Comparison of ENCODE assay signal across 8 cellular contexts in genomic region chr1:151327903-151328674, GRCh38. TPM values are rescaled to one million over a fixed set of nuclear protein-coding genes. Genes with fewer than 3 reads are reported as not detected.
A peak's percentile ranks its signal among the peaks of the same experiment; 100 is the strongest.
DNase-seq lines count a peak whose midpoint lies in the region; ATAC-seq, FAIRE-seq and TF ChIP-seq lines count a peak whose summit lies in the region.

No MANE protein-coding gene starts in this region.

- peaks cover 18% of the 10 kb centered on the region for H3K79me2 ChIP-seq in HepG2 (ENCODE audit: insufficient read depth, low read length)

- no peaks in the 10 kb centered on the region for H4K20me1 ChIP-seq in HepG2 (ENCODE audit: insufficient read depth, low read length)

- peaks cover 3% of the 10 kb centered on the region for H3K36me3 ChIP-seq in BJ (ENCODE audit: control insufficient read depth, insufficient read depth, low read length)
- H3K36me3 ChIP-seq in bronchial epithelial cell (ENCODE audit: control insufficient read depth, insufficient read depth, low read length): peaks cover 7% of the 10 kb centered on the region
- H3K36me3 ChIP-seq in HepG2 (replicated peaks in 1 of 2; ENCODE audit: control insufficient read depth in 1 of 2, insufficient read depth in 2 of 2, low read length in 2 of 2): peaks cover 2 to 3% of the 10 kb centered on the region in 2 experiments; a peak in 1 of 5 replicates
- peaks cover 8% of the 10 kb centered on the region for H3K36me3 ChIP-seq in thoracic aorta

- DNase-seq in BJ (ENCODE audit: low read depth): no peak
- DNase-seq in NCI-H146 (lab: John Stamatoyannopoulos, UW): peak; percentile 61
- DNase-seq in bronchial epithelial cell (ENCODE audit: low read depth): no peak
- DNase-seq in HepG2 (ENCODE audit: low spot score): no peak
- no peak for DNase-seq in thoracic aorta (ENCODE audit: low spot score)
- no peak for DNase-seq in RKO (ENCODE audit: low spot score)

- TF ChIP-seq CTCF in BJ (IDR thresholded peaks at IDR 0.05; ENCODE audit: insufficient read depth, low read depth, low read length): no peak
- TF ChIP-seq CTCF in bronchial epithelial cell (IDR thresholded peaks at IDR 0.05; ENCODE audit: insufficient read depth, low read length, severe bottlenecking): no peak
- no peak for TF ChIP-seq CTCF in HepG2 (CRISPR knock-in tag; IDR thresholded peaks at IDR 0.05)
- TF ChIP-seq CTCF in thoracic aorta (IDR thresholded peaks at IDR 0.05): no peak

- in situ Hi-C loops in HepG2 (cut with HindIII; ENCODE audit: extremely low pct_ligation_motif_present, low pct_unique_long_range_greater_than_20kb): no loop called here

- no peak for TF ChIP-seq RAD21 in HepG2 (CRISPR knock-in tag; IDR thresholded peaks at IDR 0.05)

- H3K9me3 ChIP-seq in HepG2 (ENCODE audit: low read length) (no peaks in the 10 kb centered on the region), thoracic aorta (no peaks in the 10 kb centered on the region)

- H3K27me3 ChIP-seq in BJ (ENCODE audit: control insufficient read depth, insufficient read depth, low read length): no peaks in the 10 kb centered on the region
- H3K27me3 ChIP-seq in bronchial epithelial cell (ENCODE audit: control insufficient read depth, insufficient read depth, low read length): no peaks in the 10 kb centered on the region
- no peaks in the 10 kb centered on the region; a peak in 1 of 5 replicates for H3K27me3 ChIP-seq in HepG2 (ENCODE audit: control insufficient read depth in 1 of 2, insufficient read depth in 2 of 2, low read length in 2 of 2)
- H3K27me3 ChIP-seq in thoracic aorta (replicated peaks; ENCODE audit: insufficient read depth): no peaks in the 10 kb centered on the region

- peak overlapping the region; percentile 93 for H3K27ac ChIP-seq in HepG2 (ENCODE audit: extremely low read length, insufficient read depth, low read length)
- H3K27ac ChIP-seq in thoracic aorta: peak overlapping the region; percentile 91 to 96

- BruUV-seq in HepG2 (replicated peaks; lab: Mats Ljungman, UMichigan): TSS peak; percentile 72

- no peak for TF ChIP-seq POLR2A in HepG2 (IDR thresholded peaks at IDR 0.05; ENCODE audit: insufficient read depth in 1 of 2, low read depth in 2 of 2, low read length in 2 of 2)

- peak overlapping the region; percentile 87 for H3K9ac ChIP-seq in HepG2 (ENCODE audit: insufficient read depth, low read depth, low read length)

- peak overlapping the region; percentile 92 for H3K4me2 ChIP-seq in HepG2 (ENCODE audit: low read depth, low read length)

- CTCF ChIA-PET in BJ (lab: Yijun Ruan, JAX): interaction anchor here (0.6 to 8.4 kb wide), 6 partner anchors 10 to 30 kb away, joined by 3 to 65 read pairs (median 6); no protein-coding TSS in a partner anchor
- CTCF ChIA-PET in HepG2 (lab: Yijun Ruan, JAX; ENCODE audit: low intra/inter-chr PET ratio, low total read pairs): no interaction called here

- H3K4me1 ChIP-seq in HepG2 (ENCODE audit: insufficient read depth, low read length): peaks cover 33% of the 10 kb centered on the region
- peaks cover 18 to 37% of the 10 kb centered on the region in 2 donors for H3K4me1 ChIP-seq in thoracic aorta (ENCODE audit: control insufficient read depth in 1 of 2, low read depth in 2 of 2)

- FAIRE-seq in bronchial epithelial cell (lab: Jason Lieb, UNC): no peak
- FAIRE-seq in HepG2 (lab: Jason Lieb, UNC): no peak

- H2AFZ ChIP-seq in HepG2 (ENCODE audit: low read length): peak overlapping the region; percentile 82

- H3K4me3 ChIP-seq in BJ (ENCODE audit: low read depth, low read length) (peak overlapping the region; percentile 71), bronchial epithelial cell (ENCODE audit: low read depth, low read length) (peak overlapping the region; percentile 83), HepG2 (replicated peaks in 1 of 3; ENCODE audit: insufficient read depth in 1 of 3, low read depth in 2 of 3, low read length in 3 of 3) (peak overlapping the region; percentile 78 to 82 (median 79)), thoracic aorta (peak overlapping the region; percentile 87)

- intact Hi-C loops in HepG2 (cut with micrococcal nuclease; ENCODE audit: unreplicated experiment): loop anchor here (1.0 kb wide), 1 partner anchor 47 kb away; no protein-coding TSS in a partner anchor

- POLR2A ChIA-PET in BJ (lab: Charles Lee) (interaction anchor here (1.1 to 1.4 kb wide), 3 partner anchors 14 to 47 kb away, joined by 3 to 5 read pairs (median 5); no protein-coding TSS in a partner anchor), HepG2 (lab: Yijun Ruan, JAX) (interaction anchor here (0.6 to 2.5 kb wide), 18 partner anchors 8 to 631 kb away, joined by 3 to 21 read pairs (median 6); partner anchors contain the start of genes GOLPH3L, POGZ, PSMB4 and RFX5)

- TF ChIP-seq EP300 in HepG2 (IDR thresholded peaks at IDR 0.05; ENCODE audit: low read depth in 2 of 2, low read length in 2 of 2) (no peak), HepG2 (CRISPR knock-in tag; IDR thresholded peaks at IDR 0.05; ENCODE audit: borderline replicate concordance) (0 out of 2 replicates have a peak, but pooled peaks have one; percentile 16)

- ATAC-seq in GM19452 (IDR thresholded peaks at IDR 0.05; ENCODE audit: unreplicated experiment) (peak; percentile 17), HepG2 (peak; percentile 59), thoracic aorta (ENCODE audit: insufficient number of reproducible peaks, low FRiP score, low read depth) (peak; percentile 12), HG03159 (IDR thresholded peaks at IDR 0.05; ENCODE audit: unreplicated experiment) (no peak)

- WGBS in HepG2 (ENCODE audit: low lambda C conversion rate): 2% methylated on average over 34 of the region's 34 CpGs

RNA-seq across cellular contexts. Expression of gene PI4KB, which starts 0.9 kb away (rescaled TPM):
- polyA plus RNA-seq in BJ (2011; rRNA removed): 71.5 and 98.2 TPM in 2 replicates
- polyA minus RNA-seq in BJ (2011; rRNA and poly(A)+ RNA removed): 82.1 and 133 TPM in 2 replicates
- 20.8 and 30.9 TPM in 2 replicates for total RNA-seq in bronchial epithelial cell
- 18.6 and 19.5 TPM in 2 replicates for total RNA-seq in HepG2 (2016; rRNA removed; fragmentation: Illumina TruSeq; extraction: Trizol)
- total RNA-seq in HepG2 (2016; cell fraction: cytosol; rRNA removed; fragmentation: Illumina TruSeq; extraction: Trizol; ENCODE audit: low read depth): 7.7 and 8.5 TPM in 2 replicates
- 18.7 and 20.1 TPM in 2 replicates for total RNA-seq in HepG2 (2016; cell fraction: insoluble cytoplasmic fraction; rRNA removed; fragmentation: Illumina TruSeq; extraction: Trizol)
- 16.6 and 17.9 TPM in 2 replicates for total RNA-seq in HepG2 (2016; cell fraction: membrane; rRNA removed; fragmentation: Illumina TruSeq; extraction: Trizol)
- 17.8 and 19.5 TPM in 2 replicates for total RNA-seq in HepG2 (2016; cell fraction: nucleus; rRNA removed; fragmentation: Illumina TruSeq; extraction: Trizol)
- 29.3 and 32.6 TPM in 2 replicates for polyA plus RNA-seq in HepG2 (2011; rRNA removed)
- 25.3 and 25.8 TPM in 2 replicates for polyA plus RNA-seq in HepG2 (2011; cell fraction: cytosol; rRNA removed)
- 36.5 and 43.7 TPM in 2 replicates for polyA plus RNA-seq in HepG2 (2011; cell fraction: nucleus; rRNA removed)
- 12.6 and 16.2 TPM in 2 replicates for polyA plus RNA-seq in HepG2 (2012)
- 3.9 and 4.4 TPM in 2 replicates for polyA plus RNA-seq in HepG2 (2016; cell fraction: cytosol; fragmentation: Illumina TruSeq; extraction: Trizol; ENCODE audit: low read depth)
- polyA plus RNA-seq in HepG2 (2016; cell fraction: insoluble cytoplasmic fraction; fragmentation: Illumina TruSeq; extraction: Trizol; ENCODE audit: low read depth): 19.7 and 20.5 TPM in 2 replicates
- 11.0 and 12.5 TPM in 2 replicates for polyA plus RNA-seq in HepG2 (2016; cell fraction: membrane; fragmentation: Illumina TruSeq; extraction: Trizol; ENCODE audit: low read depth)
- polyA plus RNA-seq in HepG2 (2016; cell fraction: nucleus; fragmentation: Illumina TruSeq; extraction: Trizol; ENCODE audit: insufficient read depth, low read depth): 31.3 and 33.3 TPM in 2 replicates
- 58.3 and 156 TPM in 2 replicates for polyA minus RNA-seq in HepG2 (2011; rRNA and poly(A)+ RNA removed; ENCODE audit: low replicate concordance)
- polyA minus RNA-seq in HepG2 (2011; cell fraction: cytosol; rRNA and poly(A)+ RNA removed): 14.8 and 17.7 TPM in 2 replicates
- 29.6 and 32.7 TPM in 2 replicates for polyA minus RNA-seq in HepG2 (2011; cell fraction: nucleus; rRNA and poly(A)+ RNA removed)
- total RNA-seq in thoracic aorta: 10 to 100 TPM; 60.1 to 63.1 TPM

RNA-seq across cellular contexts. Expression of gene RFX5, which starts 19.0 kb away (rescaled TPM):
- 25.5 and 29.9 TPM in 2 replicates for polyA plus RNA-seq in BJ (2011; rRNA removed)
- polyA minus RNA-seq in BJ (2011; rRNA and poly(A)+ RNA removed): 35.0 and 36.9 TPM in 2 replicates
- 8.8 and 16.6 TPM in 2 replicates for total RNA-seq in bronchial epithelial cell
- 32.0 and 36.2 TPM in 2 replicates for total RNA-seq in HepG2 (2016; rRNA removed; fragmentation: Illumina TruSeq; extraction: Trizol)
- total RNA-seq in HepG2 (2016; cell fraction: cytosol; rRNA removed; fragmentation: Illumina TruSeq; extraction: Trizol; ENCODE audit: low read depth): 4.1 and 4.4 TPM in 2 replicates
- 37.2 and 39.7 TPM in 2 replicates for total RNA-seq in HepG2 (2016; cell fraction: insoluble cytoplasmic fraction; rRNA removed; fragmentation: Illumina TruSeq; extraction: Trizol)
- 15.6 and 17.0 TPM in 2 replicates for total RNA-seq in HepG2 (2016; cell fraction: membrane; rRNA removed; fragmentation: Illumina TruSeq; extraction: Trizol)
- total RNA-seq in HepG2 (2016; cell fraction: nucleus; rRNA removed; fragmentation: Illumina TruSeq; extraction: Trizol): 44.6 and 44.7 TPM in 2 replicates
- polyA plus RNA-seq in HepG2 (2011; rRNA removed): 17.9 and 20.3 TPM in 2 replicates
- polyA plus RNA-seq in HepG2 (2011; cell fraction: cytosol; rRNA removed): 7.9 and 8.2 TPM in 2 replicates
- 43.2 and 45.6 TPM in 2 replicates for polyA plus RNA-seq in HepG2 (2011; cell fraction: nucleus; rRNA removed)
- polyA plus RNA-seq in HepG2 (2012): 11.7 and 16.5 TPM in 2 replicates
- 2.7 and 2.8 TPM in 2 replicates for polyA plus RNA-seq in HepG2 (2016; cell fraction: cytosol; fragmentation: Illumina TruSeq; extraction: Trizol; ENCODE audit: low read depth)
- polyA plus RNA-seq in HepG2 (2016; cell fraction: insoluble cytoplasmic fraction; fragmentation: Illumina TruSeq; extraction: Trizol; ENCODE audit: low read depth): 27.2 and 30.5 TPM in 2 replicates
- polyA plus RNA-seq in HepG2 (2016; cell fraction: membrane; fragmentation: Illumina TruSeq; extraction: Trizol; ENCODE audit: low read depth): 8.9 and 10.1 TPM in 2 replicates
- polyA plus RNA-seq in HepG2 (2016; cell fraction: nucleus; fragmentation: Illumina TruSeq; extraction: Trizol; ENCODE audit: insufficient read depth, low read depth): 62.2 and 65.3 TPM in 2 replicates
- 33.0 and 287 TPM in 2 replicates for polyA minus RNA-seq in HepG2 (2011; rRNA and poly(A)+ RNA removed; ENCODE audit: low replicate concordance)
- polyA minus RNA-seq in HepG2 (2011; cell fraction: cytosol; rRNA and poly(A)+ RNA removed): 7.7 and 9.6 TPM in 2 replicates
- polyA minus RNA-seq in HepG2 (2011; cell fraction: nucleus; rRNA and poly(A)+ RNA removed): 15.8 and 22.1 TPM in 2 replicates
- total RNA-seq in thoracic aorta: 10 to 100 TPM; 49.3 to 51.7 TPM

RNA-seq across cellular contexts. Expression of gene SELENBP1, which starts 44.4 kb away (rescaled TPM):
- polyA plus RNA-seq in BJ (2011; rRNA removed): 27.9 and 47.9 TPM in 2 replicates
- polyA minus RNA-seq in BJ (2011; rRNA and poly(A)+ RNA removed): 21.9 and 26.5 TPM in 2 replicates
- 4.2 and 7.0 TPM in 2 replicates for total RNA-seq in bronchial epithelial cell
- 29.0 and 30.2 TPM in 2 replicates for total RNA-seq in HepG2 (2016; rRNA removed; fragmentation: Illumina TruSeq; extraction: Trizol)
- total RNA-seq in HepG2 (2016; cell fraction: cytosol; rRNA removed; fragmentation: Illumina TruSeq; extraction: Trizol; ENCODE audit: low read depth): 6.3 and 6.7 TPM in 2 replicates
- total RNA-seq in HepG2 (2016; cell fraction: insoluble cytoplasmic fraction; rRNA removed; fragmentation: Illumina TruSeq; extraction: Trizol): 27.8 and 30.0 TPM in 2 replicates
- total RNA-seq in HepG2 (2016; cell fraction: membrane; rRNA removed; fragmentation: Illumina TruSeq; extraction: Trizol): 9.8 and 12.1 TPM in 2 replicates
- total RNA-seq in HepG2 (2016; cell fraction: nucleus; rRNA removed; fragmentation: Illumina TruSeq; extraction: Trizol): 18.8 and 23.3 TPM in 2 replicates
- polyA plus RNA-seq in HepG2 (2011; rRNA removed): 27.8 and 29.3 TPM in 2 replicates
- polyA plus RNA-seq in HepG2 (2011; cell fraction: cytosol; rRNA removed): 21.3 and 26.7 TPM in 2 replicates
- 89.4 and 101 TPM in 2 replicates for polyA plus RNA-seq in HepG2 (2011; cell fraction: nucleus; rRNA removed)
- polyA plus RNA-seq in HepG2 (2012): 13.2 and 18.5 TPM in 2 replicates
- polyA plus RNA-seq in HepG2 (2016; cell fraction: cytosol; fragmentation: Illumina TruSeq; extraction: Trizol; ENCODE audit: low read depth): 6.6 and 7.1 TPM in 2 replicates
- polyA plus RNA-seq in HepG2 (2016; cell fraction: insoluble cytoplasmic fraction; fragmentation: Illumina TruSeq; extraction: Trizol; ENCODE audit: low read depth): 32.9 and 33.5 TPM in 2 replicates
- polyA plus RNA-seq in HepG2 (2016; cell fraction: membrane; fragmentation: Illumina TruSeq; extraction: Trizol; ENCODE audit: low read depth): 9.9 and 10.0 TPM in 2 replicates
- 46.6 and 51.9 TPM in 2 replicates for polyA plus RNA-seq in HepG2 (2016; cell fraction: nucleus; fragmentation: Illumina TruSeq; extraction: Trizol; ENCODE audit: insufficient read depth, low read depth)
- 34.1 and 67.3 TPM in 2 replicates for polyA minus RNA-seq in HepG2 (2011; rRNA and poly(A)+ RNA removed; ENCODE audit: low replicate concordance)
- polyA minus RNA-seq in HepG2 (2011; cell fraction: cytosol; rRNA and poly(A)+ RNA removed): 11.9 and 16.5 TPM in 2 replicates
- 13.3 and 13.8 TPM in 2 replicates for polyA minus RNA-seq in HepG2 (2011; cell fraction: nucleus; rRNA and poly(A)+ RNA removed)
- 10 to 100 TPM; 41.8 to 67.6 TPM for total RNA-seq in thoracic aorta

RNA-seq across cellular contexts. Expression of gene ZNF687, which starts 46.0 kb away (rescaled TPM):
- 12.5 and 19.8 TPM in 2 replicates for polyA plus RNA-seq in BJ (2011; rRNA removed)
- polyA minus RNA-seq in BJ (2011; rRNA and poly(A)+ RNA removed): 31.4 and 41.8 TPM in 2 replicates
- 9.0 and 12.8 TPM in 2 replicates for total RNA-seq in bronchial epithelial cell
- total RNA-seq in HepG2 (2016; rRNA removed; fragmentation: Illumina TruSeq; extraction: Trizol): 14.1 and 15.0 TPM in 2 replicates
- total RNA-seq in HepG2 (2016; cell fraction: cytosol; rRNA removed; fragmentation: Illumina TruSeq; extraction: Trizol; ENCODE audit: low read depth): 3.3 and 3.9 TPM in 2 replicates
- 13.7 and 14.2 TPM in 2 replicates for total RNA-seq in HepG2 (2016; cell fraction: insoluble cytoplasmic fraction; rRNA removed; fragmentation: Illumina TruSeq; extraction: Trizol)
- 6.1 and 7.4 TPM in 2 replicates for total RNA-seq in HepG2 (2016; cell fraction: membrane; rRNA removed; fragmentation: Illumina TruSeq; extraction: Trizol)
- 15.7 and 20.5 TPM in 2 replicates for total RNA-seq in HepG2 (2016; cell fraction: nucleus; rRNA removed; fragmentation: Illumina TruSeq; extraction: Trizol)
- 16.5 and 24.5 TPM in 2 replicates for polyA plus RNA-seq in HepG2 (2011; rRNA removed)
- 11.9 and 16.7 TPM in 2 replicates for polyA plus RNA-seq in HepG2 (2011; cell fraction: cytosol; rRNA removed)
- 55.2 and 58.3 TPM in 2 replicates for polyA plus RNA-seq in HepG2 (2011; cell fraction: nucleus; rRNA removed)
- 12.2 and 12.3 TPM in 2 replicates for polyA plus RNA-seq in HepG2 (2012)
- 0.57 and 1.1 TPM in 2 replicates for polyA plus RNA-seq in HepG2 (2016; cell fraction: cytosol; fragmentation: Illumina TruSeq; extraction: Trizol; ENCODE audit: low read depth)
- polyA plus RNA-seq in HepG2 (2016; cell fraction: insoluble cytoplasmic fraction; fragmentation: Illumina TruSeq; extraction: Trizol; ENCODE audit: low read depth): 9.8 and 13.6 TPM in 2 replicates
- 2.3 and 2.5 TPM in 2 replicates for polyA plus RNA-seq in HepG2 (2016; cell fraction: membrane; fragmentation: Illumina TruSeq; extraction: Trizol; ENCODE audit: low read depth)
- 22.9 and 24.3 TPM in 2 replicates for polyA plus RNA-seq in HepG2 (2016; cell fraction: nucleus; fragmentation: Illumina TruSeq; extraction: Trizol; ENCODE audit: insufficient read depth, low read depth)
- 85.3 and 103 TPM in 2 replicates for polyA minus RNA-seq in HepG2 (2011; rRNA and poly(A)+ RNA removed; ENCODE audit: low replicate concordance)
- 20.1 and 23.3 TPM in 2 replicates for polyA minus RNA-seq in HepG2 (2011; cell fraction: cytosol; rRNA and poly(A)+ RNA removed)
- polyA minus RNA-seq in HepG2 (2011; cell fraction: nucleus; rRNA and poly(A)+ RNA removed): 44.4 and 49.6 TPM in 2 replicates
- total RNA-seq in thoracic aorta: 10 to 100 TPM; 22.7 to 32.2 TPM
